Comparison of ENCODE assay signal across 16 cellular contexts in the genomic region with DNA sequence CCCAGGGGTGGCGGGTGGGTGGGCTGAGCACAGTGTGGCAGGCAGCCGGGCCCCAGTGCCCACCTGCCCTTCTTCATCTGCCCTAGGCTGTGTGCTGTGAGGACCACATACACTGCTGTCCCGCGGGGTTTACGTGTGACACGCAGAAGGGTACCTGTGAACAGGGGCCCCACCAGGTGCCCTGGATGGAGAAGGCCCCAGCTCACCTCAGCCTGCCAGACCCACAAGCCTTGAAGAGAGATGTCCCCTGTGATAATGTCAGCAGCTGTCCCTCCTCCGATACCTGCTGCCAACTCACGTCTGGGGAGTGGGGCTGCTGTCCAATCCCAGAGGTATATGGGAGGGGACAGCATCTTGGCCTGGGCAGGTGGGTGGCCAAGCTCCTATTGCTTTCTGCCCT.
"Had no signal": no experiment of that assay in that cellular context is flagged by ENCODE, and none has a peak within 500 bp of the region (broad histone marks: within the 10 kb centered on the region; RNA-seq: fewer than 3 reads in every experiment).

No MANE protein-coding gene starts in this region.

- H3K4me1 ChIP-seq: prostate gland had no signal

- H3K36me3 ChIP-seq: ovary had no signal

- H3K9me3 ChIP-seq: left ventricle myocardium inferior, ovary, prostate gland, sigmoid colon, spleen, suprapubic skin, thoracic aorta, tibial artery, upper lobe of right lung had no signal

- H3K27me3 ChIP-seq: ovary, sigmoid colon, suprapubic skin, upper lobe of right lung had no signal

- H3K27me3 Mint-ChIP-seq: stimulated activated naive CD8-positive, alpha-beta T cell treated with anti-CD3 and anti-CD28 coated beads, Interleukin-15, Interleukin-2, amounts not matched to agents 100 ng/mL and 50 ng/mL, for 24 hours had no signal

- H3K27ac ChIP-seq: left ventricle myocardium inferior, ovary, prostate gland, sigmoid colon, suprapubic skin, thoracic aorta, tibial artery, upper lobe of right lung had no signal

- DNase-seq: sigmoid colon, tibial artery had no signal

- H3K36me3 Mint-ChIP-seq: naive B cell; stimulated activated effector memory CD8-positive, alpha-beta T cell treated with anti-CD3 and anti-CD28 coated beads, Interleukin-12 subunit alpha, Interleukin-12 subunit beta, amount 100 ng/mL, for 72 hours had no signal

- H3K4me3 Mint-ChIP-seq: mesothelial cell of epicardium; nephron; stimulated activated effector memory CD8-positive, alpha-beta T cell treated with anti-CD3 and anti-CD28 coated beads, Interleukin-12 subunit alpha, Interleukin-12 subunit beta, amount 100 ng/mL, for 72 hours; stimulated activated naive CD8-positive, alpha-beta T cell treated with anti-CD3 and anti-CD28 coated beads, Interleukin-15, Interleukin-2, amounts not matched to agents 100 ng/mL and 50 ng/mL, for 24 hours had no signal

- H3K4me3 ChIP-seq: left ventricle myocardium inferior, lung, ovary, prostate gland, sigmoid colon, spleen, suprapubic skin, thoracic aorta, tibial artery, upper lobe of right lung had no signal

- H3K27ac Mint-ChIP-seq: mesothelial cell of epicardium; nephron; stimulated activated effector memory CD8-positive, alpha-beta T cell treated with anti-CD3 and anti-CD28 coated beads, Interleukin-12 subunit alpha, Interleukin-12 subunit beta, amount 100 ng/mL, for 72 hours; stimulated activated naive CD8-positive, alpha-beta T cell treated with anti-CD3 and anti-CD28 coated beads, Interleukin-15, Interleukin-2, amounts not matched to agents 100 ng/mL and 50 ng/mL, for 24 hours had no signal

- H3K9me3 Mint-ChIP-seq: mesothelial cell of epicardium; naive B cell; nephron; neural crest cell; stimulated activated effector memory CD8-positive, alpha-beta T cell treated with anti-CD3 and anti-CD28 coated beads, Interleukin-12 subunit alpha, Interleukin-12 subunit beta, amount 100 ng/mL, for 72 hours; stimulated activated naive CD8-positive, alpha-beta T cell treated with anti-CD3 and anti-CD28 coated beads, Interleukin-15, Interleukin-2, amounts not matched to agents 100 ng/mL and 50 ng/mL, for 24 hours had no signal
